In genomic region chr5:170100051-170100943, GRCh38 we compare ENCODE assay signal across 9 cellular contexts. TPM values are rescaled to one million over a fixed set of nuclear protein-coding genes. Genes with fewer than 3 reads are reported as not detected.
A peak's percentile ranks its signal among the peaks of the same experiment; 100 is the strongest.
DNase-seq lines count a peak whose midpoint lies in the region; ATAC-seq and TF ChIP-seq lines count a peak whose summit lies in the region.
"Had no signal": no experiment of that assay in that cellular context is flagged by ENCODE, and none has a peak within 500 bp of the region (broad histone marks: within the 10 kb centered on the region; RNA-seq: fewer than 3 reads in every experiment).

No MANE protein-coding gene starts in this region.

- ATAC-seq in RWPE2 (ENCODE audit: low read depth): peak; percentile 70
- ATAC-seq in foreskin keratinocyte: peak; percentile 58

- TF ChIP-seq POLR2A in testis (IDR thresholded peaks at IDR 0.05): no peak

- intact Hi-C loops in activated T-helper 2 cell treated with anti-CD3 and anti-CD28 coated beads, Interferon-gamma antibody, Interleukin-2, Interleukin-4, amounts not matched to agents 10 μg/mL and 5 μg/mL and 100 μg/mL, durations not matched to agents 14 hours and 24 hours and 36 hours (cut with micrococcal nuclease): loop anchor here (1.0 to 10.0 kb wide), 4 partner anchors 84 to 322 kb away; no protein-coding TSS in a partner anchor
- intact Hi-C loops in testis (cut with DNase I; ENCODE audit: low total_unique reads): loop anchor here (10.0 kb wide), 1 partner anchor 95 kb away; no protein-coding TSS in a partner anchor

- H3K9me3 Mint-ChIP-seq in activated T-helper 2 cell treated with anti-CD3 and anti-CD28 coated beads, Interferon-gamma antibody, Interleukin-2, Interleukin-4, amounts not matched to agents 10 μg/mL and 5 μg/mL and 100 μg/mL, durations not matched to agents 14 hours and 24 hours and 36 hours: no peaks in the 10 kb centered on the region

- H3K27me3 Mint-ChIP-seq in activated T-helper 2 cell treated with anti-CD3 and anti-CD28 coated beads, Interferon-gamma antibody, Interleukin-2, Interleukin-4, amounts not matched to agents 10 μg/mL and 5 μg/mL and 100 μg/mL, durations not matched to agents 14 hours and 24 hours and 36 hours (ENCODE audit: low read depth): peaks cover 18% of the 10 kb centered on the region

- DNase-seq in NCI-H1417 (lab: John Stamatoyannopoulos, UW) (peak; percentile 15 to 59 (median 52)), NCI-H1417 treated with DMSO at 0.1 percent for 48 hours (lab: John Stamatoyannopoulos, UW) (no peak), RWPE2 (ENCODE audit: low spot score) (no peak), foreskin keratinocyte (peak; percentile 17 to 46), occipital lobe (lab: John Stamatoyannopoulos, UW) (peak; percentile 43), testis (peak; percentile 90)
- DNase-seq in Jurkat, Clone E6-1 (ENCODE audit: low read depth, low spot score): peak; percentile 68
- peak; percentile 50 for DNase-seq in activated T-helper 2 cell treated with anti-CD3 and anti-CD28 coated beads, Interferon-gamma antibody, Interleukin-2, Interleukin-4, amounts not matched to agents 10 μg/mL and 5 μg/mL and 100 μg/mL, durations not matched to agents 14 hours and 24 hours and 36 hours (ENCODE audit: low spot score)

- no peak overlapping the region for H3K4me3 ChIP-seq in Jurkat, Clone E6-1 (ENCODE audit: low read length)
- H3K4me3 ChIP-seq in RWPE2 (ENCODE audit: severe bottlenecking) (no peak overlapping the region), testis (no peak overlapping the region)
- H3K4me3 ChIP-seq: skin epidermis had no signal

- no peak overlapping the region for H3K4me3 Mint-ChIP-seq in activated T-helper 2 cell treated with anti-CD3 and anti-CD28 coated beads, Interferon-gamma antibody, Interleukin-2, Interleukin-4, amounts not matched to agents 10 μg/mL and 5 μg/mL and 100 μg/mL, durations not matched to agents 14 hours and 24 hours and 36 hours (ENCODE audit: low read depth)

- H3K27me3 ChIP-seq in RWPE2 (ENCODE audit: insufficient read depth, poor library complexity, severe bottlenecking) (no peaks in the 10 kb centered on the region), foreskin keratinocyte (peaks cover 7% of the 10 kb centered on the region), testis (no peaks in the 10 kb centered on the region)

- no peak overlapping the region for H3K27ac ChIP-seq in RWPE2 (ENCODE audit: poor library complexity, severe bottlenecking)
- no peak overlapping the region for H3K27ac ChIP-seq in foreskin keratinocyte
- H3K27ac ChIP-seq in testis: no peak overlapping the region
- H3K27ac ChIP-seq: skin epidermis had no signal

- no peaks in the 10 kb centered on the region for H3K4me1 Mint-ChIP-seq in activated T-helper 2 cell treated with anti-CD3 and anti-CD28 coated beads, Interferon-gamma antibody, Interleukin-2, Interleukin-4, amounts not matched to agents 10 μg/mL and 5 μg/mL and 100 μg/mL, durations not matched to agents 14 hours and 24 hours and 36 hours (ENCODE audit: low read depth)

- H3K27ac Mint-ChIP-seq in activated T-helper 2 cell treated with anti-CD3 and anti-CD28 coated beads, Interferon-gamma antibody, Interleukin-2, Interleukin-4, amounts not matched to agents 10 μg/mL and 5 μg/mL and 100 μg/mL, durations not matched to agents 14 hours and 24 hours and 36 hours: no peak overlapping the region

- H3K4me1 ChIP-seq in RWPE2 (ENCODE audit: insufficient read depth, poor library complexity, severe bottlenecking) (no peaks in the 10 kb centered on the region), foreskin keratinocyte (no peaks in the 10 kb centered on the region), testis (no peaks in the 10 kb centered on the region)

- no peaks in the 10 kb centered on the region for H3K9me3 ChIP-seq in RWPE2 (ENCODE audit: severe bottlenecking)
- H3K9me3 ChIP-seq in testis: no peaks in the 10 kb centered on the region

- H3K36me3 ChIP-seq in RWPE2 (ENCODE audit: low read depth): no peaks in the 10 kb centered on the region
- no peaks in the 10 kb centered on the region for H3K36me3 ChIP-seq in testis (ENCODE audit: low read depth, missing control alignments)

- 42 to 48% methylated on average over 13 of the region's 13 CpGs for whole genome bisulfite sequencing in testis, 2 donors

- H3K36me3 Mint-ChIP-seq in activated T-helper 2 cell treated with anti-CD3 and anti-CD28 coated beads, Interferon-gamma antibody, Interleukin-2, Interleukin-4, amounts not matched to agents 10 μg/mL and 5 μg/mL and 100 μg/mL, durations not matched to agents 14 hours and 24 hours and 36 hours (ENCODE audit: low read depth): no peaks in the 10 kb centered on the region

- peak; percentile 84 for TF ChIP-seq CTCF in RWPE2 (IDR thresholded peaks at IDR 0.05; ENCODE audit: poor library complexity, severe bottlenecking)
- peak; percentile 78 for TF ChIP-seq CTCF in foreskin keratinocyte (conservative IDR thresholded peaks at IDR 0.05)
- TF ChIP-seq CTCF in testis (IDR thresholded peaks at IDR 0.05): peak; percentile 58 to 73 (median 69)

RNA-seq across cellular contexts. Expression of gene FOXI1, which starts 5.4 kb away (rescaled TPM):
- not detected for polyA plus RNA-seq in Jurkat, Clone E6-1 (2012; ENCODE audit: insufficient read depth, insufficient read length)
- not detected in 2 replicates for total RNA-seq in activated T-helper 2 cell treated with anti-CD3 and anti-CD28 coated beads, Interferon-gamma antibody, Interleukin-2, Interleukin-4, amounts not matched to agents 10 μg/mL and 5 μg/mL and 100 μg/mL, durations not matched to agents 14 hours and 24 hours and 36 hours
- total RNA-seq in foreskin keratinocyte: not detected in 2 replicates
- not detected in 2 replicates for polyA plus RNA-seq in foreskin keratinocyte
- total RNA-seq in occipital lobe: not detected
- under 1 TPM in 1 of 2 donors, not detected in 1; 0.19 TPM for total RNA-seq in testis
- polyA plus RNA-seq in testis (ENCODE audit: insufficient read depth, low read depth, low replicate concordance): 0.26 TPM

Comparison
In these comparisons a context has a peak if more than half of its experiments do, and no peak if none do; other contexts are left out.
1. DNase-seq: peak in NCI-H1417 (3 of 3), Jurkat, Clone E6-1 (single experiment), activated T-helper 2 cell treated with anti-CD3 and anti-CD28 coated beads, Interferon-gamma antibody, Interleukin-2, Interleukin-4, amounts not matched to agents 10 μg/mL and 5 μg/mL and 100 μg/mL, durations not matched to agents 14 hours and 24 hours and 36 hours (single experiment), foreskin keratinocyte (2 of 2), occipital lobe (single experiment) and testis (single experiment); none in NCI-H1417 treated with DMSO at 0.1 percent for 48 hours (single experiment) and RWPE2 (single experiment).
2. Peak in every context shown above with its lines, with median percentiles within 50 percentile points of each other: CTCF ChIP-seq.